In genomic region chr13:33489563-33489962, GRCh38 we compare ENCODE assay signal across 20 cellular contexts.
DNase-seq lines count a peak whose midpoint lies in the region; ATAC-seq, FAIRE-seq and TF ChIP-seq lines count a peak whose summit lies in the region.
"Had no signal": no experiment of that assay in that cellular context is flagged by ENCODE, and none has a peak within 500 bp of the region (broad histone marks: within the 10 kb centered on the region; RNA-seq: fewer than 3 reads in every experiment).

No MANE protein-coding gene starts in this region.

- H3K79me2 ChIP-seq in H9 (ENCODE audit: insufficient read depth, low read length) (no peaks in the 10 kb centered on the region), neural progenitor cell (ENCODE audit: low read depth) (no peaks in the 10 kb centered on the region)

- no peak overlapping the region for H2AK5ac ChIP-seq in H9 (ENCODE audit: insufficient read length, low read length)

- no peak overlapping the region for H4K91ac ChIP-seq in H9 (ENCODE audit: insufficient read length, low read depth, low read length)

- H3K27me3 Mint-ChIP-seq in H9 (ENCODE audit: low read depth) (no peaks in the 10 kb centered on the region), WTC11 (ENCODE audit: low read depth) (no peaks in the 10 kb centered on the region; the same call in 1 of the 2 replicates), neural progenitor cell (ENCODE audit: insufficient read depth, low read depth) (peaks cover 8% of the 10 kb centered on the region), immature natural killer cell (ENCODE audit: low read depth in 3 of 3) (peaks cover 0 to 6% (median 2%) of the 10 kb centered on the region in 3 donors)
- H3K27me3 Mint-ChIP-seq in T-helper 2 cell treated with Interferon-gamma antibody and Interleukin-4, amounts not matched to agents 5 μg/mL and 100 μg/mL, for 36 hours (ENCODE audit: low read depth): peaks cover 6% of the 10 kb centered on the region

- peaks cover 3% of the 10 kb centered on the region; the same call in 1 of the 2 replicates for H3K4me1 ChIP-seq in H9 (ENCODE audit: insufficient read depth, low read length)
- H3K4me1 ChIP-seq in iPS-15b (ENCODE audit: control insufficient read depth, insufficient read depth, low read length): peaks cover 13% of the 10 kb centered on the region
- H3K4me1 ChIP-seq in neural progenitor cell: peaks cover 12% of the 10 kb centered on the region
- H3K4me1 ChIP-seq: BE2C had no signal

- H3K9me3 ChIP-seq in H9 (ENCODE audit: control insufficient read depth, low read depth, low read length) (no peaks in the 10 kb centered on the region), iPS-15b (ENCODE audit: control insufficient read depth, insufficient read depth, low read length) (no peaks in the 10 kb centered on the region), neural progenitor cell (ENCODE audit: low read depth) (no peaks in the 10 kb centered on the region)
- H3K9me3 ChIP-seq: BE2C had no signal

- H3K4ac ChIP-seq in H9 (ENCODE audit: low read depth, low read length): no peak overlapping the region

- no peak overlapping the region for H2BK15ac ChIP-seq in H9 (ENCODE audit: low read depth, low read length)

- no peak for DNase-seq in H9
- DNase-seq in WTC11 (ENCODE audit: low spot score): no peak
- peak; percentile 39 for DNase-seq in neural progenitor cell (ENCODE audit: low spot score)
- no peak for DNase-seq in T-helper 2 cell treated with Interferon-gamma antibody and Interleukin-4, amounts not matched to agents 5 μg/mL and 100 μg/mL, for 36 hours (ENCODE audit: low spot score)
- DNase-seq in GM12892 (ENCODE audit: insufficient read length): no peak
- DNase-seq in immature natural killer cell: no peak
- no peak for DNase-seq in DMS53 (lab: John Stamatoyannopoulos, UW)
- DNase-seq: ACHN; BE2C; Caco-2; CD4-positive, CD25-positive, alpha-beta regulatory T cell; CD8-positive, alpha-beta memory T cell; DMS153; DMS79 treated with DMSO at 0.1 percent for 48 hours; GF-D8; HFFc6; IMR-90 had no signal

- peaks cover 3 to 4% of the 10 kb centered on the region in 2 experiments for H3K9me3 Mint-ChIP-seq in H9
- H3K9me3 Mint-ChIP-seq in WTC11: peaks cover 5% of the 10 kb centered on the region
- H3K9me3 Mint-ChIP-seq in neural progenitor cell: peaks cover 3% of the 10 kb centered on the region
- peaks cover 3% of the 10 kb centered on the region for H3K9me3 Mint-ChIP-seq in T-helper 2 cell treated with Interferon-gamma antibody and Interleukin-4, amounts not matched to agents 5 μg/mL and 100 μg/mL, for 36 hours
- H3K9me3 Mint-ChIP-seq in immature natural killer cell: peaks cover 0 to 3% (median 2%) of the 10 kb centered on the region in 6 donors

- TF ChIP-seq CTCF in H9 (conservative IDR thresholded peaks at IDR 0.05): no peak
- no peak for TF ChIP-seq CTCF in WTC11 (IDR thresholded peaks at IDR 0.05)
- no peak for TF ChIP-seq CTCF in neural progenitor cell (IDR thresholded peaks at IDR 0.05)

- no peaks in the 10 kb centered on the region for H3K27me3 ChIP-seq in H9 (ENCODE audit: insufficient read depth, low read length)
- no peaks in the 10 kb centered on the region for H3K27me3 ChIP-seq in iPS-15b (ENCODE audit: control insufficient read depth, insufficient read depth, low read length)
- no peaks in the 10 kb centered on the region for H3K27me3 ChIP-seq in neural progenitor cell
- H3K27me3 ChIP-seq: BE2C had no signal

- no peak overlapping the region for H3K56ac ChIP-seq in H9 (ENCODE audit: insufficient read length, low read depth, low read length)

- H3K4me1 Mint-ChIP-seq in H9 (peaks cover 48 to 50% of the 10 kb centered on the region in 2 experiments), WTC11 (peaks cover 51% of the 10 kb centered on the region), neural progenitor cell (peaks cover 7% of the 10 kb centered on the region), immature natural killer cell (no peaks in the 10 kb centered on the region)
- no peaks in the 10 kb centered on the region for H3K4me1 Mint-ChIP-seq in T-helper 2 cell treated with Interferon-gamma antibody and Interleukin-4, amounts not matched to agents 5 μg/mL and 100 μg/mL, for 36 hours (ENCODE audit: low read depth)

- H3K9ac ChIP-seq in H9 (ENCODE audit: extremely low read depth, insufficient read length, low read length) (no peak overlapping the region), iPS-15b (ENCODE audit: low read depth, low read length) (no peak overlapping the region), neural progenitor cell (no peak overlapping the region)

- H3K23me2 ChIP-seq in H9 (ENCODE audit: insufficient read length, low read depth, low read length, poor library complexity, severe bottlenecking): no peaks in the 10 kb centered on the region

- CTCF ChIA-PET in WTC11 (lab: Charles Lee): interaction anchor here (0.6 to 2.1 kb wide), 9 partner anchors 16 to 261 kb away, joined by 3 to 12 read pairs (median 3); no protein-coding TSS in a partner anchor

- ATAC-seq in WTC11: no peak
- ATAC-seq: HCT116 had no signal

- no peak overlapping the region for H2BK5ac ChIP-seq in H9 (ENCODE audit: insufficient read length, low read length)

- H3K36me3 Mint-ChIP-seq in H9 (ENCODE audit: insufficient read depth in 1 of 3, low read depth in 3 of 3): peaks cover 3 to 9% (median 6%) of the 10 kb centered on the region in 3 experiments; a peak in 5 of 7 replicates
- H3K36me3 Mint-ChIP-seq in WTC11: peaks cover 7% of the 10 kb centered on the region
- H3K36me3 Mint-ChIP-seq in neural progenitor cell: no peaks in the 10 kb centered on the region
- H3K36me3 Mint-ChIP-seq in T-helper 2 cell treated with Interferon-gamma antibody and Interleukin-4, amounts not matched to agents 5 μg/mL and 100 μg/mL, for 36 hours (ENCODE audit: low read depth): no peaks in the 10 kb centered on the region
- H3K36me3 Mint-ChIP-seq in immature natural killer cell: no peaks in the 10 kb centered on the region
- H3K36me3 Mint-ChIP-seq: CD4-positive, CD25-positive, alpha-beta regulatory T cell had no signal

- no peak overlapping the region for H2AFZ ChIP-seq in H9 (ENCODE audit: low read length)
- no peak overlapping the region for H2AFZ ChIP-seq in neural progenitor cell (replicated peaks)

- peak overlapping the region; percentile 38 for H3K4me3 ChIP-seq in iPS-15b (ENCODE audit: low read depth, low read length)
- no peak overlapping the region for H3K4me3 ChIP-seq in neural progenitor cell
- H3K4me3 ChIP-seq: K562 had no signal

- H3T11ph ChIP-seq in H9 (ENCODE audit: low read length): no peak overlapping the region

- H3K27ac ChIP-seq in H9 (ENCODE audit: insufficient read length, low read depth, low read length) (no peak overlapping the region), neural progenitor cell (no peak overlapping the region)

- no peak overlapping the region for H2BK120ac ChIP-seq in H9 (ENCODE audit: low read depth, low read length, poor library complexity, severe bottlenecking)

- H4K20me1 ChIP-seq in H9 (ENCODE audit: control insufficient read depth, insufficient read depth, insufficient read length) (no peaks in the 10 kb centered on the region), neural progenitor cell (ENCODE audit: low read depth) (no peaks in the 10 kb centered on the region)

- FAIRE-seq in GM12892 (lab: Jason Lieb, UNC): no peak
- FAIRE-seq: K562 had no signal

- POLR2A ChIA-PET in WTC11 (lab: Charles Lee): no interaction called here

- H3K36me3 ChIP-seq in iPS-15b (ENCODE audit: control insufficient read depth, insufficient read depth, low read length) (no peaks in the 10 kb centered on the region), neural progenitor cell (no peaks in the 10 kb centered on the region)
- H3K36me3 ChIP-seq: BE2C had no signal

- H2BK20ac ChIP-seq in H9 (ENCODE audit: low read depth, low read length, poor library complexity, severe bottlenecking): no peak overlapping the region

- no peak overlapping the region for H4K5ac ChIP-seq in H9 (ENCODE audit: insufficient read length, low read depth, low read length)

- no peak overlapping the region for H4K8ac ChIP-seq in H9 (replicated peaks; ENCODE audit: insufficient read length, low read depth, low read length)

- no peaks in the 10 kb centered on the region for H3K79me1 ChIP-seq in H9 (ENCODE audit: insufficient read depth, low read depth, low read length, poor library complexity, severe bottlenecking)

- H3K4me2 ChIP-seq in H9 (ENCODE audit: insufficient read depth, insufficient read length, low read length) (peak overlapping the region; percentile 26), neural progenitor cell (peak overlapping the region; percentile 57)

- TF ChIP-seq POLR2A in GM12892 (IDR thresholded peaks at IDR 0.05; ENCODE audit: low read depth, low read length): no peak

- no peak overlapping the region for H3K18ac ChIP-seq in H9 (ENCODE audit: insufficient read length, low read depth, low read length)

- H2BK12ac ChIP-seq in H9 (ENCODE audit: insufficient read length, low read depth, low read length): no peak overlapping the region

- H3K14ac ChIP-seq in H9 (ENCODE audit: insufficient read depth, low read length): no peak overlapping the region

- H3K27ac Mint-ChIP-seq in H9 (peak overlapping the region; percentile 7 to 96 (median 41); a peak in 5 of 7 replicates), WTC11 (peak overlapping the region; percentile 28; the same call in 1 of the 2 replicates), neural progenitor cell (no peak overlapping the region), immature natural killer cell (no peak overlapping the region)
- no peak overlapping the region for H3K27ac Mint-ChIP-seq in T-helper 2 cell treated with Interferon-gamma antibody and Interleukin-4, amounts not matched to agents 5 μg/mL and 100 μg/mL, for 36 hours
- H3K27ac Mint-ChIP-seq: CD4-positive, CD25-positive, alpha-beta regulatory T cell; CD8-positive, alpha-beta memory T cell; HFFc6 had no signal

- no CpG with 5 or more reads among the region's 4 CpGs for WGBS in H9 (ENCODE audit: extremely low coverage, insufficient read length, low lambda C conversion rate)

- H3F3A ChIP-seq in neural progenitor cell (ENCODE audit: low read depth): no peaks in the 10 kb centered on the region

- no peak overlapping the region for H3K23ac ChIP-seq in H9 (ENCODE audit: insufficient read length, low read depth, low read length)

- H3K4me3 Mint-ChIP-seq in H9 (peak overlapping the region; percentile 21 to 38; a peak in 3 of 5 replicates), WTC11 (peak overlapping the region; percentile 42), neural progenitor cell (no peak overlapping the region), immature natural killer cell (no peak overlapping the region)
- H3K4me3 Mint-ChIP-seq in T-helper 2 cell treated with Interferon-gamma antibody and Interleukin-4, amounts not matched to agents 5 μg/mL and 100 μg/mL, for 36 hours: no peak overlapping the region
- H3K4me3 Mint-ChIP-seq: CD4-positive, CD25-positive, alpha-beta regulatory T cell; CD8-positive, alpha-beta memory T cell; HFFc6 had no signal

Comparison
In these comparisons a context has a peak if more than half of its experiments do, and no peak if none do; other contexts are left out.
1. H3K27ac Mint-ChIP-seq: peak in H9 (3 of 3) and WTC11 (single experiment); none in neural progenitor cell (single experiment), T-helper 2 cell treated with Interferon-gamma antibody and Interleukin-4, amounts not matched to agents 5 μg/mL and 100 μg/mL, for 36 hours (single experiment) and immature natural killer cell (0 of 6).
2. H3K4me3 Mint-ChIP-seq: peak in H9 (2 of 2) and WTC11 (single experiment); none in neural progenitor cell (single experiment), T-helper 2 cell treated with Interferon-gamma antibody and Interleukin-4, amounts not matched to agents 5 μg/mL and 100 μg/mL, for 36 hours (single experiment) and immature natural killer cell (0 of 5).